10 cellular contexts compared by ENCODE assay signal in the genomic region with DNA sequence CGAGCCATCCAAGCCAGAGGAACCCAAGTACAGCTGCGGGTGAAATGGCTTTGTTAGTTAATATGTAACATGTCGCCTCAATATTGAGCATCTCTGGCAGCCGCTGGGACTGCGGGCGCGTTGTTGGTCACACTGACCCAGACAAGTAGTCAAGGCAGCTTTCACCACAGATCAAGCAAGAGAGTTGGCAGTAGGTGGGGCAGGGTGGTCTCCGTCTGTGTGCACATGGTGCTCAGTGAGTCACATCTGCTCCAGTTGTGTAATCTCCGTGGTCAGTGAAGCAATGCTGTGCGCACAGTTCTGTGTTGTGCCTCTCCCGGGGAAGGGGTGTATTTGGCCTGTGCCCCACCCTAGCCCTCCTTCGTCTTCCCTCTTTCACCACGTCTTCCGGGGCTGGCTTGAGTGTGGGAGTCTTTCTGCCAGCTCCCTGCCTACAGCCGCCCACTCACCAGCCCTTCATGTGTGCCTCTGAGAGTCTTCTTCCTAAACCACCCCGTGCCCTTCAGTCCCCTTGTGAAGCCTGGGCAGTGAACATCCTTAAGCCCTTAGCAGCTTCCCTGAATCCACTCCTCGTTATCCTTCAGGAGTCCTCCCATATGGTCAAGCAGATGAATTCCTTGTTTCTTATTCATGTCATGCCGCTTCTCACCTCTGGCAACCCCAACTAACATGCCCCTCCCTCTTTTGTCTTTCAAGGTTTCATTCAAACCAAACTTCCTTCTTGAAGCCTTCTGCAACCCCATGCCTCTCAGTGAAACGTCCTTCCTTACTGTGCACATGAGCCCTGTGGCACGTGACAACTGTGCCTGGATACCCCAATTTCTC.
DNase-seq lines count a peak whose midpoint lies in the region; ATAC-seq and TF ChIP-seq lines count a peak whose summit lies in the region.
"Had no signal": no experiment of that assay in that cellular context is flagged by ENCODE, and none has a peak within 500 bp of the region (broad histone marks: within the 10 kb centered on the region; RNA-seq: fewer than 3 reads in every experiment).

No MANE protein-coding gene starts in this region.

- TF ChIP-seq POLR2A in lower leg skin (IDR thresholded peaks at IDR 0.05) = no peak
- TF ChIP-seq POLR2A in uterus (IDR thresholded peaks at IDR 0.05) = no peak

- H3K4me1 ChIP-seq in uterus = no peaks in the 10 kb centered on the region
- H3K4me1 ChIP-seq: psoas muscle had no signal

- no peaks in the 10 kb centered on the region for H3K9me3 ChIP-seq in uterus
- H3K9me3 ChIP-seq: psoas muscle had no signal

- no peaks in the 10 kb centered on the region for H3K27me3 Mint-ChIP-seq in activated CD8-positive, alpha-beta T cell treated with anti-CD3 and anti-CD28 coated beads for 36 hours
- H3K27me3 Mint-ChIP-seq in activated CD8-positive, alpha-beta T cell treated with anti-CD3 and anti-CD28 coated beads, Interleukin-2, amount 10 ng/mL, durations not matched to agents 7 days and 5 days (ENCODE audit: low read depth) = peaks cover 4% of the 10 kb centered on the region

- H3K4me3 Mint-ChIP-seq in activated CD8-positive, alpha-beta T cell treated with anti-CD3 and anti-CD28 coated beads for 36 hours = no peak overlapping the region
- H3K4me3 Mint-ChIP-seq in activated CD8-positive, alpha-beta T cell treated with anti-CD3 and anti-CD28 coated beads, Interleukin-2, amount 10 ng/mL, durations not matched to agents 7 days and 5 days = no peak overlapping the region

- no peak for TF ChIP-seq CTCF in activated CD8-positive, alpha-beta T cell treated with anti-CD3 and anti-CD28 coated beads for 36 hours (IDR thresholded peaks at IDR 0.05)
- TF ChIP-seq CTCF in astrocyte of the spinal cord (IDR thresholded peaks at IDR 0.05; ENCODE audit: low read depth, low read length) = no peak
- TF ChIP-seq CTCF in lower leg skin (IDR thresholded peaks at IDR 0.05) = no peak
- TF ChIP-seq CTCF in uterus (IDR thresholded peaks at IDR 0.05) = no peak

- H3K4me3 ChIP-seq in astrocyte of the spinal cord (ENCODE audit: low read depth, low read length) = no peak overlapping the region
- no peak overlapping the region for H3K4me3 ChIP-seq in lower leg skin (ENCODE audit: low read depth, poor library complexity, severe bottlenecking)
- H3K4me3 ChIP-seq in uterus = no peak overlapping the region
- H3K4me3 ChIP-seq: psoas muscle had no signal

- 68 to 71% methylated on average over 20 of the region's 20 CpGs for WGBS in lower leg skin, 2 donors

- intact Hi-C loops in activated CD8-positive, alpha-beta T cell treated with anti-CD3 and anti-CD28 coated beads for 36 hours (cut with micrococcal nuclease) = no loop called here
- intact Hi-C loops in lower leg skin (cut with DNase I; ENCODE audit: low total_unique reads) = no loop called here
- intact Hi-C loops in uterus (cut with DNase I; ENCODE audit: low total_unique reads) = no loop called here
- intact Hi-C loops in posterior cingulate gyrus (cut with DNase I) = no loop called here

- no peaks in the 10 kb centered on the region for H3K27me3 ChIP-seq in uterus

- in situ Hi-C loops in astrocyte of the spinal cord (cut with HindIII; ENCODE audit: low sequenced_read_pairs) = no loop called here

- ATAC-seq in activated CD8-positive, alpha-beta T cell treated with anti-CD3 and anti-CD28 coated beads for 36 hours = peak; percentile 50
- ATAC-seq in activated CD8-positive, alpha-beta T cell treated with anti-CD3 and anti-CD28 coated beads, Interleukin-2, amount 10 ng/mL, durations not matched to agents 7 days and 5 days = no peak
- no peak for ATAC-seq in HG02759 (IDR thresholded peaks at IDR 0.05; ENCODE audit: unreplicated experiment)

- H3K9me3 Mint-ChIP-seq in activated CD8-positive, alpha-beta T cell treated with anti-CD3 and anti-CD28 coated beads for 36 hours = no peaks in the 10 kb centered on the region
- H3K9me3 Mint-ChIP-seq in activated CD8-positive, alpha-beta T cell treated with anti-CD3 and anti-CD28 coated beads, Interleukin-2, amount 10 ng/mL, durations not matched to agents 7 days and 5 days (ENCODE audit: insufficient read depth) = no peaks in the 10 kb centered on the region

- peaks cover 23% of the 10 kb centered on the region for H3K4me1 Mint-ChIP-seq in activated CD8-positive, alpha-beta T cell treated with anti-CD3 and anti-CD28 coated beads for 36 hours (ENCODE audit: low read depth)
- H3K4me1 Mint-ChIP-seq in activated CD8-positive, alpha-beta T cell treated with anti-CD3 and anti-CD28 coated beads, Interleukin-2, amount 10 ng/mL, durations not matched to agents 7 days and 5 days (ENCODE audit: low read depth) = peaks cover 17% of the 10 kb centered on the region

- POLR2A ChIA-PET in activated CD8-positive, alpha-beta T cell treated with anti-CD3 and anti-CD28 coated beads for 36 hours (lab: Charles Lee) = no interaction called here
- POLR2A ChIA-PET in activated CD8-positive, alpha-beta T cell treated with anti-CD3 and anti-CD28 coated beads, Interleukin-2, amount 10 ng/mL, durations not matched to agents 7 days and 5 days (lab: Charles Lee) = no interaction called here

- no peak overlapping the region for H3K27ac ChIP-seq in uterus
- H3K27ac ChIP-seq: psoas muscle had no signal

- DNase-seq in activated CD8-positive, alpha-beta T cell treated with anti-CD3 and anti-CD28 coated beads for 36 hours = peak; percentile 17
- no peak for DNase-seq in activated CD8-positive, alpha-beta T cell treated with anti-CD3 and anti-CD28 coated beads, Interleukin-2, amount 10 ng/mL, durations not matched to agents 7 days and 5 days
- DNase-seq in astrocyte of the spinal cord (ENCODE audit: low read depth, low spot score) = peak; percentile 56
- peak; percentile 64 to 93 for DNase-seq in lower leg skin (ENCODE audit: low spot score in 2 of 2)
- DNase-seq in uterus = peak; percentile 62 to 68
- DNase-seq in posterior cingulate gyrus = no peak
- no peak for DNase-seq in stimulated activated CD4-positive, alpha-beta T cell treated with anti-CD3 and anti-CD28 coated beads, Interleukin-12 subunit alpha, Interleukin-12 subunit beta, amount 100 ng/mL, for 4 hours
- DNase-seq: GOT3, psoas muscle had no signal

- H3K36me3 ChIP-seq in uterus = no peaks in the 10 kb centered on the region

- no peaks in the 10 kb centered on the region for H3K36me3 Mint-ChIP-seq in activated CD8-positive, alpha-beta T cell treated with anti-CD3 and anti-CD28 coated beads for 36 hours (ENCODE audit: low read depth)
- H3K36me3 Mint-ChIP-seq in activated CD8-positive, alpha-beta T cell treated with anti-CD3 and anti-CD28 coated beads, Interleukin-2, amount 10 ng/mL, durations not matched to agents 7 days and 5 days (ENCODE audit: low read depth) = no peaks in the 10 kb centered on the region

- H3K27ac Mint-ChIP-seq in activated CD8-positive, alpha-beta T cell treated with anti-CD3 and anti-CD28 coated beads for 36 hours = no peak overlapping the region
- H3K27ac Mint-ChIP-seq in activated CD8-positive, alpha-beta T cell treated with anti-CD3 and anti-CD28 coated beads, Interleukin-2, amount 10 ng/mL, durations not matched to agents 7 days and 5 days = no peak overlapping the region

- CTCF ChIA-PET in activated CD8-positive, alpha-beta T cell treated with anti-CD3 and anti-CD28 coated beads for 36 hours (lab: Charles Lee) = interaction anchor here (1.4 kb wide), 1 partner anchor 10 kb away, joined by 3 read pairs; no protein-coding TSS in a partner anchor
- CTCF ChIA-PET in activated CD8-positive, alpha-beta T cell treated with anti-CD3 and anti-CD28 coated beads, Interleukin-2, amount 10 ng/mL, durations not matched to agents 7 days and 5 days (lab: Charles Lee) = no interaction called here

Comparison
In these comparisons a context has a peak if more than half of its experiments do, and no peak if none do; other contexts are left out.
1. DNase-seq: peak in activated CD8-positive, alpha-beta T cell treated with anti-CD3 and anti-CD28 coated beads for 36 hours (single experiment), astrocyte of the spinal cord (single experiment), lower leg skin (2 of 2) and uterus (2 of 2); none in activated CD8-positive, alpha-beta T cell treated with anti-CD3 and anti-CD28 coated beads, Interleukin-2, amount 10 ng/mL, durations not matched to agents 7 days and 5 days (single experiment), posterior cingulate gyrus (0 of 10) and stimulated activated CD4-positive, alpha-beta T cell treated with anti-CD3 and anti-CD28 coated beads, Interleukin-12 subunit alpha, Interleukin-12 subunit beta, amount 100 ng/mL, for 4 hours (single experiment).